ENCODE assay signal across 22 cellular contexts in the genomic region with DNA sequence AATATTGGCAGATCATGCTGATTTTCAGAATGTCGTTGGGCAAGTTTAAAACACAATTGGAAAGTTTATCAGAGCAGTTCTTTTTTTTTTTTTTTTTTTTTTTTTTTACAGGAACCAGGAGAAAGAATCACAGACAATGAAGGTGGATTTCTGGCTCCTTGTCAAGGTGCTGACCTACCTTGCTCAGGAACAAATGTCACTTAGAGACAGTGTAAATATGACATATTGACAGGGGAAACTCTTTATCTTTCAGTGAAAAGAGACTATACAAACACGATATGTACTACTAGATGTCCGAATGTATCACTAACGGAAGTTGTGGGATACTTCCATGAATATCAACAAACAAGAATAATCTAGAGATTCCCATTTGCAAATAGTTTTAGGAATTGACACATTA.
A peak's percentile ranks its signal among the peaks of the same experiment; 100 is the strongest.
DNase-seq lines count a peak whose midpoint lies in the region; ATAC-seq, FAIRE-seq and TF ChIP-seq lines count a peak whose summit lies in the region.
"Had no signal": no experiment of that assay in that cellular context is flagged by ENCODE, and none has a peak within 500 bp of the region (broad histone marks: within the 10 kb centered on the region; RNA-seq: fewer than 3 reads in every experiment).

No MANE protein-coding gene starts in this region.

- TF ChIP-seq POLR2A in A549 (IDR thresholded peaks at IDR 0.05; ENCODE audit: low read length) (no peak), esophagus squamous epithelium (IDR thresholded peaks at IDR 0.05) (no peak)

- intact Hi-C loops in esophagus squamous epithelium (cut with DNase I) = no loop called here

- H3K4me1 ChIP-seq in A549 = peaks cover 17% of the 10 kb centered on the region; the same call in 2 of the 3 replicates
- H3K4me1 ChIP-seq in endocrine pancreas (ENCODE audit: control insufficient read depth, insufficient read depth, low read length) = peaks cover 7% of the 10 kb centered on the region
- H3K4me1 ChIP-seq in esophagus squamous epithelium = peaks cover 0 to 12% (median 3%) of the 10 kb centered on the region in 3 donors

- ATAC-seq in A549 = no peak
- ATAC-seq: GM23338, Right ventricle myocardium inferior had no signal

- POLR2A ChIA-PET in A549 (lab: Yijun Ruan, JAX) = no interaction called here

- H3K27ac ChIP-seq in A549 (no peak overlapping the region; a peak in 1 of 6 replicates), esophagus squamous epithelium (no peak overlapping the region)

- TF ChIP-seq EP300 in A549 (IDR thresholded peaks at IDR 0.05) = no peak

- WGBS in A549 (ENCODE audit: missing lambda C conversion rate) = 38% methylated on average over 4 of the region's 4 CpGs
- 58 to 65% methylated on average over 4 of the region's 4 CpGs for WGBS in esophagus squamous epithelium, 2 donors

- H3K9me3 ChIP-seq in A549 (no peaks in the 10 kb centered on the region), endocrine pancreas (ENCODE audit: control insufficient read depth, low read length) (no peaks in the 10 kb centered on the region), esophagus squamous epithelium (no peaks in the 10 kb centered on the region)

- no peaks in the 10 kb centered on the region for H3K36me3 ChIP-seq in endocrine pancreas (ENCODE audit: control insufficient read depth, insufficient read depth, low read length)
- no peaks in the 10 kb centered on the region for H3K36me3 ChIP-seq in esophagus squamous epithelium

- no peak overlapping the region for H3K4me3 ChIP-seq in A549
- H3K4me3 ChIP-seq in endocrine pancreas (ENCODE audit: control insufficient read depth, insufficient read depth, low read length) = peak overlapping the region; percentile 26
- H3K4me3 ChIP-seq in esophagus squamous epithelium = no peak overlapping the region
- H3K4me3 ChIP-seq: GM23338 had no signal

- CTCF ChIA-PET in A549 (lab: Yijun Ruan, JAX) = interaction anchor here (0.5 to 8.5 kb wide), 24 partner anchors 9 to 307 kb away, joined by 3 to 167 read pairs (median 9); no protein-coding TSS in a partner anchor

- H3K9ac ChIP-seq in endocrine pancreas (ENCODE audit: control insufficient read depth, insufficient read depth, low read length) = no peak overlapping the region

- TF ChIP-seq CTCF in A549 (IDR thresholded peaks at IDR 0.05) (no peak), esophagus squamous epithelium (IDR thresholded peaks at IDR 0.05) (no peak)

- peak; percentile 90 for FAIRE-seq in A549 (lab: Jason Lieb, UNC)
- FAIRE-seq: D721Med, G401.6, RCC 7860 had no signal

- no peak overlapping the region for H3K4me2 ChIP-seq in A549
- H3K4me2 ChIP-seq: GM23338 had no signal

- no peak for TF ChIP-seq RAD21 in A549 (conservative IDR thresholded peaks at IDR 0.05 in 1 of 2, IDR thresholded peaks at IDR 0.05 in 1 of 2)

- peak in 1 of 2 experiments; percentile 17 for DNase-seq in A549 (ENCODE audit: low read depth in 1 of 2, low spot score in 1 of 2)
- peak; percentile 75 for DNase-seq in DMS53 (lab: John Stamatoyannopoulos, UW)
- DNase-seq in NCI-H2029 treated with DMSO at 0.1 percent for 48 hours (lab: John Stamatoyannopoulos, UW) = peak; percentile 20
- no peak for DNase-seq in NCI-H1694 (lab: John Stamatoyannopoulos, UW)
- no peak for DNase-seq in GM19240 (ENCODE audit: insufficient read length, low spot score)
- DNase-seq in esophagus squamous epithelium (lab: John Stamatoyannopoulos, UW) = no peak
- DNase-seq: ACHN; C1 segment of cervical spinal cord; CD8-positive, alpha-beta memory T cell; HCEC 1CT; KG1; NCI-H1417; NCI-H187 treated with DMSO at 0.1 percent for 48 hours; NCI-H510A; SW 1271; T-helper 2 cell had no signal

- H3K27me3 ChIP-seq in endocrine pancreas (ENCODE audit: control insufficient read depth, insufficient read depth, low read length) (no peaks in the 10 kb centered on the region), esophagus squamous epithelium (no peaks in the 10 kb centered on the region)

TF ChIP-seq in A549, 52 proteins besides CTCF, POLR2A, EP300 and RAD21:
- no peak for TF ChIP-seq FOXS1 (CRISPR knock-in tag; IDR thresholded peaks at IDR 0.05)
- TF ChIP-seq, protein P1, sequence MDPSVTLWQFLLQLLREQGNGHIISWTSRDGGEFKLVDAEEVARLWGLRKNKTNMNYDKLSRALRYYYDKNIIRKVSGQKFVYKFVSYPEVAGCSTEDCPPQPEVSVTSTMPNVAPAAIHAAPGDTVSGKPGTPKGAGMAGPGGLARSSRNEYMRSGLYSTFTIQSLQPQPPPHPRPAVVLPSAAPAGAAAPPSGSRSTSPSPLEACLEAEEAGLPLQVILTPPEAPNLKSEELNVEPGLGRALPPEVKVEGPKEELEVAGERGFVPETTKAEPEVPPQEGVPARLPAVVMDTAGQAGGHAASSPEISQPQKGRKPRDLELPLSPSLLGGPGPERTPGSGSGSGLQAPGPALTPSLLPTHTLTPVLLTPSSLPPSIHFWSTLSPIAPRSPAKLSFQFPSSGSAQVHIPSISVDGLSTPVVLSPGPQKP (IDR thresholded peaks at IDR 0.05; ENCODE audit: low read depth, low read length) = no peak
- TF ChIP-seq TFCP2L1 (CRISPR knock-in tag; IDR thresholded peaks at IDR 0.05) = no peak
- TF ChIP-seq, protein P2, sequence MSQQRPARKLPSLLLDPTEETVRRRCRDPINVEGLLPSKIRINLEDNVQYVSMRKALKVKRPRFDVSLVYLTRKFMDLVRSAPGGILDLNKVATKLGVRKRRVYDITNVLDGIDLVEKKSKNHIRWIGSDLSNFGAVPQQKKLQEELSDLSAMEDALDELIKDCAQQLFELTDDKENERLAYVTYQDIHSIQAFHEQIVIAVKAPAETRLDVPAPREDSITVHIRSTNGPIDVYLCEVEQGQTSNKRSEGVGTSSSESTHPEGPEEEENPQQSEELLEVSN (IDR thresholded peaks at IDR 0.05; ENCODE audit: borderline replicate concordance, low read depth) = no peak
- no peak for TF ChIP-seq JUN (IDR thresholded peaks at IDR 0.05)
- TF ChIP-seq EHMT2 (IDR thresholded peaks at IDR 0.05; ENCODE audit: low read depth) = no peak
- TF ChIP-seq ZNF302 (CRISPR knock-in tag; IDR thresholded peaks at IDR 0.05) = no peak
- TF ChIP-seq RARB (CRISPR knock-in tag; IDR thresholded peaks at IDR 0.05) = no peak
- TF ChIP-seq MAZ (IDR thresholded peaks at IDR 0.05; ENCODE audit: borderline replicate concordance, low read depth, low read length) = no peak
- TF ChIP-seq POLR2AphosphoS2 (conservative IDR thresholded peaks at IDR 0.05; ENCODE audit: low read length) = no peak
- no peak for TF ChIP-seq CHD4 (IDR thresholded peaks at IDR 0.05; ENCODE audit: borderline replicate concordance)
- TF ChIP-seq, protein P3, sequence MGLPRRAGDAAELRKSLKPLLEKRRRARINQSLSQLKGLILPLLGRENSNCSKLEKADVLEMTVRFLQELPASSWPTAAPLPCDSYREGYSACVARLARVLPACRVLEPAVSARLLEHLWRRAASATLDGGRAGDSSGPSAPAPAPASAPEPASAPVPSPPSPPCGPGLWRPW (IDR thresholded peaks at IDR 0.05) = no peak

Comparison
In these comparisons a context has a peak if more than half of its experiments do, and no peak if none do; other contexts are left out.
1. DNase-seq: peak in DMS53 (single experiment) and NCI-H2029 treated with DMSO at 0.1 percent for 48 hours (single experiment); none in NCI-H1694 (single experiment), GM19240 (single experiment) and esophagus squamous epithelium (single experiment).